Comparison of ENCODE assay signal across 8 cellular contexts in genomic region chr11:848988-849824, GRCh38. TPM values are rescaled to one million over a fixed set of nuclear protein-coding genes. Genes with fewer than 3 reads are reported as not detected.
DNase-seq lines count a peak whose midpoint lies in the region; ATAC-seq and TF ChIP-seq lines count a peak whose summit lies in the region.

No MANE protein-coding gene starts in this region.

- DNase-seq in Caco-2 (peak; percentile 79 to 88), NCI-H1092 (lab: John Stamatoyannopoulos, UW) (peak; percentile 23), left lung (no peak), vagina (ENCODE audit: extremely low spot score in 2 of 2) (no peak), cerebellar nuclear complex (lab: John Stamatoyannopoulos, UW) (no peak)

- H3K27ac ChIP-seq in left lung (no peak overlapping the region), vagina (peak overlapping the region; percentile 40)

- H3K9me3 ChIP-seq in Caco-2, result no peaks in the 10 kb centered on the region
- no peaks in the 10 kb centered on the region for H3K9me3 ChIP-seq in left lung
- H3K9me3 ChIP-seq in vagina, result no peaks in the 10 kb centered on the region

- peak overlapping the region; percentile 56 for H3K4me3 ChIP-seq in Caco-2 (ENCODE audit: low read depth, low read length)
- peak overlapping the region; percentile 33 to 53 for H3K4me3 ChIP-seq in left lung
- H3K4me3 ChIP-seq in vagina, result peak overlapping the region; percentile 43 to 63

- CTCF ChIA-PET in Caco-2 (lab: Charles Lee), result interaction anchor here (0.6 to 1.3 kb wide), 7 partner anchors 8 to 155 kb away, joined by 3 to 6 read pairs (median 3); no protein-coding TSS in a partner anchor

- ATAC-seq in left lung (peak; percentile 3), GM19351 (IDR thresholded peaks at IDR 0.05; ENCODE audit: unreplicated experiment) (no peak), GM21390 (IDR thresholded peaks at IDR 0.05; ENCODE audit: unreplicated experiment) (no peak)

- intact Hi-C loops in Caco-2 (cut with micrococcal nuclease; ENCODE audit: unreplicated experiment), result loop anchor here (1.0 kb wide), 1 partner anchor 202 kb away; no protein-coding TSS in a partner anchor
- intact Hi-C loops in left lung (cut with DNase I), result no loop called here
- intact Hi-C loops in vagina (cut with DNase I), result no loop called here

- peak overlapping the region; percentile 77 for H3K4me3 Mint-ChIP-seq in Caco-2 (ENCODE audit: unreplicated experiment)
- H3K4me3 Mint-ChIP-seq in activated naive CD8-positive, alpha-beta T cell, result peak overlapping the region; percentile 75

- H3K27me3 ChIP-seq in Caco-2 (replicated peaks; ENCODE audit: control insufficient read depth, insufficient read depth, low read length) (no peaks in the 10 kb centered on the region), left lung (peaks cover 0 to 30% of the 10 kb centered on the region in 2 donors), vagina (no peaks in the 10 kb centered on the region)

- POLR2A ChIA-PET in Caco-2 (lab: Charles Lee), result interaction anchor here (0.5 kb wide), 2 partner anchors 20 to 30 kb away, joined by 3 read pairs; no protein-coding TSS in a partner anchor

- no peak for TF ChIP-seq POLR2A in vagina (IDR thresholded peaks at IDR 0.05)

- no peaks in the 10 kb centered on the region for H3K4me1 Mint-ChIP-seq in Caco-2 (ENCODE audit: low read depth, unreplicated experiment)
- peaks cover 10% of the 10 kb centered on the region for H3K4me1 Mint-ChIP-seq in activated naive CD8-positive, alpha-beta T cell (ENCODE audit: low read depth)

- no peak overlapping the region for H3K27ac Mint-ChIP-seq in Caco-2 (ENCODE audit: unreplicated experiment)
- H3K27ac Mint-ChIP-seq in activated naive CD8-positive, alpha-beta T cell, result no peak overlapping the region

- TF ChIP-seq CTCF in Caco-2 (IDR thresholded peaks at IDR 0.05; ENCODE audit: insufficient read depth in 1 of 2, low read depth in 1 of 2, low read length in 1 of 2, severe bottlenecking in 1 of 2, unreplicated experiment in 1 of 2) (no peak), left lung (IDR thresholded peaks at IDR 0.05) (no peak), vagina (IDR thresholded peaks at IDR 0.05) (no peak)

- H3K27me3 Mint-ChIP-seq in Caco-2 (ENCODE audit: insufficient read depth, unreplicated experiment), result no peaks in the 10 kb centered on the region
- H3K27me3 Mint-ChIP-seq in activated naive CD8-positive, alpha-beta T cell, result no peaks in the 10 kb centered on the region

- H3K36me3 ChIP-seq in Caco-2 (ENCODE audit: control insufficient read depth, insufficient read depth, low read length) (no peaks in the 10 kb centered on the region), left lung (no peaks in the 10 kb centered on the region), vagina (no peaks in the 10 kb centered on the region)

- H3K36me3 Mint-ChIP-seq in Caco-2 (ENCODE audit: insufficient read depth, unreplicated experiment), result peaks cover 51% of the 10 kb centered on the region
- H3K36me3 Mint-ChIP-seq in activated naive CD8-positive, alpha-beta T cell, result no peaks in the 10 kb centered on the region

- H3K4me1 ChIP-seq in Caco-2 (peaks cover 38% of the 10 kb centered on the region), left lung (peaks cover 28 to 56% of the 10 kb centered on the region in 2 donors), vagina (peaks cover 76% of the 10 kb centered on the region)

- BruUV-seq in Caco-2 (replicated peaks; lab: Mats Ljungman, UMichigan), result no TSS peak

- no peaks in the 10 kb centered on the region for H3K9me3 Mint-ChIP-seq in Caco-2 (ENCODE audit: unreplicated experiment)
- no peaks in the 10 kb centered on the region for H3K9me3 Mint-ChIP-seq in activated naive CD8-positive, alpha-beta T cell (ENCODE audit: low read depth)

RNA-seq across cellular contexts. Expression of gene TSPAN4, which starts 6.6 kb away (rescaled TPM):
- total RNA-seq in Caco-2 (2022), result 84.5 and 95.9 TPM in 2 replicates
- 100 to 1,000 TPM; 129 to 132 TPM for total RNA-seq in left lung
- total RNA-seq in vagina, result 99.0 TPM

RNA-seq across cellular contexts. Expression of gene POLR2L, which starts 6.9 kb away (rescaled TPM):
- 139 and 141 TPM in 2 replicates for total RNA-seq in Caco-2 (2022)
- total RNA-seq in left lung, result 100 to 1,000 TPM; 140 to 227 TPM
- 53.8 TPM for total RNA-seq in vagina

RNA-seq across cellular contexts. Expression of gene CD151, which starts 16.5 kb away (rescaled TPM):
- 268 and 302 TPM in 2 replicates for total RNA-seq in Caco-2 (2022)
- total RNA-seq in left lung, result 100 to 1,000 TPM; 501 to 815 TPM
- total RNA-seq in vagina, result 150 TPM

RNA-seq across cellular contexts. Expression of gene CRACR2B, which starts 21.5 kb away (rescaled TPM):
- total RNA-seq in Caco-2 (2022) (15.4 and 16.3 TPM in 2 replicates), left lung (10 to 100 TPM; 22.6 to 32.1 TPM), vagina (4.9 TPM)

RNA-seq across cellular contexts. Expression of gene PNPLA2, which starts 30.5 kb away (rescaled TPM):
- total RNA-seq in Caco-2 (2022) (84.7 and 93.6 TPM in 2 replicates), left lung (100 to 1,000 TPM in 1 of 2 donors, 10 to 100 TPM in 1; 96.3 to 128 TPM), vagina (103 TPM)

Comparison
In these comparisons a context has a peak if more than half of its experiments do, and no peak if none do; other contexts are left out.
1. DNase-seq: peak in Caco-2 (2 of 2) and NCI-H1092 (single experiment); none in left lung (0 of 2), vagina (0 of 2) and cerebellar nuclear complex (0 of 2).
2. Peak in every context shown above with its lines, with median percentiles within 50 percentile points of each other: H3K4me3 ChIP-seq.